ENCODE assay signal across 1 cellular context in genomic region chr7:156344595-156344994, GRCh38.
TF ChIP-seq lines count a peak whose summit lies in the region.

No MANE protein-coding gene starts in this region.

TF ChIP-seq in HepG2, 621 proteins besides CTCF, POLR2A, EP300 and RAD21 (continued from another document and continues in another):
- no peak for TF ChIP-seq ZBTB38 (CRISPR knock-in tag; IDR thresholded peaks at IDR 0.05)
- TF ChIP-seq ZNF329 (CRISPR knock-in tag; IDR thresholded peaks at IDR 0.05; ENCODE audit: low read depth) = no peak
- TF ChIP-seq ZMYM2 (CRISPR knock-in tag; IDR thresholded peaks at IDR 0.05) = no peak
- TF ChIP-seq PAX8 (CRISPR knock-in tag; IDR thresholded peaks at IDR 0.05; ENCODE audit: borderline replicate concordance) = no peak
- TF ChIP-seq, protein P1, sequence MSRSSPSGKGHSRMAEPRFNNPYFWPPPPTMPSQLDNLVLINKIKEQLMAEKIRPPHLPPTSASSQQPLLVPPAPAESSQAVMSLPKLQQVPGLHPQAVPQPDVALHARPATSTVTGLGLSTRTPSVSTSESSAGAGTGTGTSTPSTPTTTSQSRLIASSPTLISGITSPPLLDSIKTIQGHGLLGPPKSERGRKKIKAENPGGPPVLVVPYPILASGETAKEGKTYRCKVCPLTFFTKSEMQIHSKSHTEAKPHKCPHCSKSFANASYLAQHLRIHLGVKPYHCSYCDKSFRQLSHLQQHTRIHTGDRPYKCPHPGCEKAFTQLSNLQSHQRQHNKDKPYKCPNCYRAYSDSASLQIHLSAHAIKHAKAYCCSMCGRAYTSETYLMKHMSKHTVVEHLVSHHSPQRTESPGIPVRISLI (CRISPR knock-in tag; IDR thresholded peaks at IDR 0.05; ENCODE audit: borderline replicate concordance) = no peak
- no peak for TF ChIP-seq ELF1 (CRISPR knock-in tag; IDR thresholded peaks at IDR 0.05)
- no peak for TF ChIP-seq ZBTB39 (CRISPR knock-in tag; IDR thresholded peaks at IDR 0.05)
- peak; percentile 71; the same call in 1 of the 2 replicates for TF ChIP-seq CREB1 (IDR thresholded peaks at IDR 0.05)
- TF ChIP-seq CREB1 (CRISPR knock-in tag; IDR thresholded peaks at IDR 0.05) = no peak
- TF ChIP-seq E2F5 (CRISPR knock-in tag; conservative IDR thresholded peaks at IDR 0.05) = no peak
- no peak for TF ChIP-seq KDM6A (CRISPR knock-in tag; IDR thresholded peaks at IDR 0.05; ENCODE audit: low read depth)
- no peak for TF ChIP-seq TBX2 (CRISPR knock-in tag; IDR thresholded peaks at IDR 0.05; ENCODE audit: borderline replicate concordance)
- no peak for TF ChIP-seq ZFAT (CRISPR knock-in tag; conservative IDR thresholded peaks at IDR 0.05)
- TF ChIP-seq, protein P2, sequence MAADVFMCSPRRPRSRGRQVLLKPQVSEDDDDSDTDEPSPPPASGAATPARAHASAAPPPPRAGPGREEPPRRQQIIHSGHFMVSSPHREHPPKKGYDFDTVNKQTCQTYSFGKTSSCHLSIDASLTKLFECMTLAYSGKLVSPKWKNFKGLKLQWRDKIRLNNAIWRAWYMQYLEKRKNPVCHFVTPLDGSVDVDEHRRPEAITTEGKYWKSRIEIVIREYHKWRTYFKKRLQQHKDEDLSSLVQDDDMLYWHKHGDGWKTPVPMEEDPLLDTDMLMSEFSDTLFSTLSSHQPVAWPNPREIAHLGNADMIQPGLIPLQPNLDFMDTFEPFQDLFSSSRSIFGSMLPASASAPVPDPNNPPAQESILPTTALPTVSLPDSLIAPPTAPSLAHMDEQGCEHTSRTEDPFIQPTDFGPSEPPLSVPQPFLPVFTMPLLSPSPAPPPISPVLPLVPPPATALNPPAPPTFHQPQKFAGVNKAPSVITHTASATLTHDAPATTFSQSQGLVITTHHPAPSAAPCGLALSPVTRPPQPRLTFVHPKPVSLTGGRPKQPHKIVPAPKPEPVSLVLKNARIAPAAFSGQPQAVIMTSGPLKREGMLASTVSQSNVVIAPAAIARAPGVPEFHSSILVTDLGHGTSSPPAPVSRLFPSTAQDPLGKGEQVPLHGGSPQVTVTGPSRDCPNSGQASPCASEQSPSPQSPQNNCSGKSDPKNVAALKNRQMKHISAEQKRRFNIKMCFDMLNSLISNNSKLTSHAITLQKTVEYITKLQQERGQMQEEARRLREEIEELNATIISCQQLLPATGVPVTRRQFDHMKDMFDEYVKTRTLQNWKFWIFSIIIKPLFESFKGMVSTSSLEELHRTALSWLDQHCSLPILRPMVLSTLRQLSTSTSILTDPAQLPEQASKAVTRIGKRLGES (CRISPR knock-in tag; IDR thresholded peaks at IDR 0.05; ENCODE audit: borderline replicate concordance) = no peak
- TF ChIP-seq TCF7L2 (IDR thresholded peaks at IDR 0.05; ENCODE audit: low read depth, low read length) = no peak
- TF ChIP-seq ZNF333 (CRISPR knock-in tag; IDR thresholded peaks at IDR 0.05; ENCODE audit: borderline replicate concordance) = no peak
- peak; percentile 80 for TF ChIP-seq PHB2 (IDR thresholded peaks at IDR 0.05; ENCODE audit: partially characterized antibody)
- TF ChIP-seq ZNF207 (IDR thresholded peaks at IDR 0.05; ENCODE audit: borderline replicate concordance) = peak; percentile 81; the same call in 1 of the 2 replicates
- no peak for TF ChIP-seq HOXA3 (CRISPR knock-in tag; IDR thresholded peaks at IDR 0.05)
- TF ChIP-seq, protein P3, sequence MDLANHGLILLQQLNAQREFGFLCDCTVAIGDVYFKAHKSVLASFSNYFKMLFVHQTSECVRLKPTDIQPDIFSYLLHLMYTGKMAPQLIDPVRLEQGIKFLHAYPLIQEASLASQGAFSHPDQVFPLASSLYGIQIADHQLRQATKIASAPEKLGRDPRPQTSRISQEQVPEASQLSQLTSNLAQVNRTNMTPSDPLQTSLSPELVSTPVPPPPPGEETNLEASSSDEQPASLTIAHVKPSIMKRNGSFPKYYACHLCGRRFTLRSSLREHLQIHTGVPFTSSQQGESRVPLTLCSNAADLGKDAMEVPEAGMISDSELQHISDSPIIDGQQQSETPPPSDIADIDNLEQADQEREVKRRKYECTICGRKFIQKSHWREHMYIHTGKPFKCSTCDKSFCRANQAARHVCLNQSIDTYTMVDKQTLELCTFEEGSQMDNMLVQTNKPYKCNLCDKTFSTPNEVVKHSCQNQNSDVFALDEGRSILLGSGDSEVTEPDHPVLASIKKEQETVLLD (CRISPR knock-in tag; IDR thresholded peaks at IDR 0.05; ENCODE audit: low read depth) = no peak
- no peak for TF ChIP-seq ZNF562 (CRISPR knock-in tag; IDR thresholded peaks at IDR 0.05; ENCODE audit: borderline replicate concordance)
- TF ChIP-seq GZF1 (CRISPR knock-in tag; IDR thresholded peaks at IDR 0.05) = no peak
- TF ChIP-seq, protein P4, sequence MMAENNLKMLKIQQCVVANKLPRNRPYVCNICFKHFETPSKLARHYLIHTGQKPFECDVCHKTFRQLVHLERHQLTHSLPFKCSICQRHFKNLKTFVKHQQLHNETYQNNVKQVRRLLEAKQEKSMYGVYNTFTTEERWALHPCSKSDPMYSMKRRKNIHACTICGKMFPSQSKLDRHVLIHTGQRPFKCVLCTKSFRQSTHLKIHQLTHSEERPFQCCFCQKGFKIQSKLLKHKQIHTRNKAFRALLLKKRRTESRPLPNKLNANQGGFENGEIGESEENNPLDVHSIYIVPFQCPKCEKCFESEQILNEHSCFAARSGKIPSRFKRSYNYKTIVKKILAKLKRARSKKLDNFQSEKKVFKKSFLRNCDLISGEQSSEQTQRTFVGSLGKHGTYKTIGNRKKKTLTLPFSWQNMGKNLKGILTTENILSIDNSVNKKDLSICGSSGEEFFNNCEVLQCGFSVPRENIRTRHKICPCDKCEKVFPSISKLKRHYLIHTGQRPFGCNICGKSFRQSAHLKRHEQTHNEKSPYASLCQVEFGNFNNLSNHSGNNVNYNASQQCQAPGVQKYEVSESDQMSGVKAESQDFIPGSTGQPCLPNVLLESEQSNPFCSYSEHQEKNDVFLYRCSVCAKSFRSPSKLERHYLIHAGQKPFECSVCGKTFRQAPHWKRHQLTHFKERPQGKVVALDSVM (CRISPR knock-in tag; IDR thresholded peaks at IDR 0.05) = no peak
- TF ChIP-seq, protein P5, sequence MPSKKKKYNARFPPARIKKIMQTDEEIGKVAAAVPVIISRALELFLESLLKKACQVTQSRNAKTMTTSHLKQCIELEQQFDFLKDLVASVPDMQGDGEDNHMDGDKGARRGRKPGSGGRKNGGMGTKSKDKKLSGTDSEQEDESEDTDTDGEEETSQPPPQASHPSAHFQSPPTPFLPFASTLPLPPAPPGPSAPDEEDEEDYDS (CRISPR knock-in tag; IDR thresholded peaks at IDR 0.05) = no peak
- TF ChIP-seq MEIS2 (CRISPR knock-in tag; IDR thresholded peaks at IDR 0.05) = no peak
- no peak for TF ChIP-seq NFE2L2 (IDR thresholded peaks at IDR 0.05; ENCODE audit: low read length)
- no peak for TF ChIP-seq ZSCAN9 (CRISPR knock-in tag; IDR thresholded peaks at IDR 0.05; ENCODE audit: borderline replicate concordance)
- TF ChIP-seq SCMH1 (CRISPR knock-in tag; IDR thresholded peaks at IDR 0.05; ENCODE audit: borderline replicate concordance) = no peak
- TF ChIP-seq, protein P6, sequence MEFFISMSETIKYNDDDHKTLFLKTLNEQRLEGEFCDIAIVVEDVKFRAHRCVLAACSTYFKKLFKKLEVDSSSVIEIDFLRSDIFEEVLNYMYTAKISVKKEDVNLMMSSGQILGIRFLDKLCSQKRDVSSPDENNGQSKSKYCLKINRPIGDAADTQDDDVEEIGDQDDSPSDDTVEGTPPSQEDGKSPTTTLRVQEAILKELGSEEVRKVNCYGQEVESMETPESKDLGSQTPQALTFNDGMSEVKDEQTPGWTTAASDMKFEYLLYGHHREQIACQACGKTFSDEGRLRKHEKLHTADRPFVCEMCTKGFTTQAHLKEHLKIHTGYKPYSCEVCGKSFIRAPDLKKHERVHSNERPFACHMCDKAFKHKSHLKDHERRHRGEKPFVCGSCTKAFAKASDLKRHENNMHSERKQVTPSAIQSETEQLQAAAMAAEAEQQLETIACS (CRISPR knock-in tag; IDR thresholded peaks at IDR 0.05) = no peak
- TF ChIP-seq FOXA1 (IDR thresholded peaks at IDR 0.05) = peak; percentile 38
- no peak for TF ChIP-seq FOXA1 (CRISPR knock-in tag; IDR thresholded peaks at IDR 0.05)
- no peak for TF ChIP-seq ZNF737 (CRISPR knock-in tag; IDR thresholded peaks at IDR 0.05; ENCODE audit: borderline replicate concordance)
- TF ChIP-seq NCOA2 (CRISPR knock-in tag; IDR thresholded peaks at IDR 0.05) = no peak
- TF ChIP-seq RARA (CRISPR knock-in tag; IDR thresholded peaks at IDR 0.05) = no peak
- no peak for TF ChIP-seq PRPF4 (IDR thresholded peaks at IDR 0.05; ENCODE audit: low read depth, low read length, poor library complexity, severe bottlenecking)
- TF ChIP-seq ZNF441 (CRISPR knock-in tag; IDR thresholded peaks at IDR 0.05; ENCODE audit: borderline replicate concordance) = no peak
- TF ChIP-seq BCL3 (CRISPR knock-in tag; IDR thresholded peaks at IDR 0.05) = no peak
- no peak for TF ChIP-seq TRIM24 (CRISPR knock-in tag; IDR thresholded peaks at IDR 0.05)
- TF ChIP-seq NFKB2 (CRISPR knock-in tag; IDR thresholded peaks at IDR 0.05; ENCODE audit: borderline replicate concordance) = no peak
- no peak for TF ChIP-seq RERE (CRISPR knock-in tag; IDR thresholded peaks at IDR 0.05; ENCODE audit: low read depth)
- TF ChIP-seq, protein P7, sequence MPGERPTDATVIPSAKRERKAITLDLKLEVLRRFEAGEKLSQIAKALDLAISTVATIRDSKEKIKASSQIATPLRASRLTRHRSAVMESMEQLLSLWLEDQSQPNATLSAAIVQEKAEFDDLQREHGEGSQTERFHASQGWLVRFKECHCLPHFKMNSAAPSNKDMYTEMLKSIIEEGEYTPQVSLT (CRISPR knock-in tag; IDR thresholded peaks at IDR 0.05; ENCODE audit: borderline replicate concordance, low read depth) = no peak
- TF ChIP-seq TBL1XR1 (IDR thresholded peaks at IDR 0.05; ENCODE audit: borderline replicate concordance, low read length, partially characterized antibody) = no peak
